In genomic region chr19:18415177-18415867, GRCh38 we compare ENCODE assay signal across 1 cellular context.
TF ChIP-seq lines count a peak whose summit lies in the region.

No MANE protein-coding gene starts in this region.

TF ChIP-seq in K562, 482 proteins besides CTCF, POLR2A, EP300 and RAD21 (continued from another document and continues in another):
- TF ChIP-seq MNT (conservative IDR thresholded peaks at IDR 0.05) (peak; percentile 64 to 67), PRPF4 (IDR thresholded peaks at IDR 0.05; ENCODE audit: insufficient read depth, low read depth, low read length, poor library complexity, severe bottlenecking) (no peak), POLR2AphosphoS5 (IDR thresholded peaks at IDR 0.05; ENCODE audit: control insufficient read depth, insufficient read depth, low read depth, low read length) (no peak), KLF6 (CRISPR knock-in tag; IDR thresholded peaks at IDR 0.05; ENCODE audit: borderline replicate concordance) (peak; percentile 75; the same call in 1 of the 2 replicates), GATA2 (CRISPR knock-in tag; IDR thresholded peaks at IDR 0.05) (no peak), ATF2 (CRISPR knock-in tag; IDR thresholded peaks at IDR 0.05) (no peak), STAT5B (CRISPR knock-in tag; IDR thresholded peaks at IDR 0.05) (no peak), RBM39 (optimal IDR thresholded peaks at IDR 0.05; ENCODE audit: low read depth, low read length) (peak; percentile 75), PKNOX1 (IDR thresholded peaks at IDR 0.05) (peak; percentile 69), ZBTB7A (IDR thresholded peaks at IDR 0.05; ENCODE audit: borderline replicate concordance, control insufficient read depth, low read depth, low read length) (peak; percentile 99), ZNF217 (CRISPR knock-in tag; IDR thresholded peaks at IDR 0.05) (no peak), ZNF764 (CRISPR knock-in tag; IDR thresholded peaks at IDR 0.05; ENCODE audit: low read depth) (no peak), ZBTB49 (CRISPR knock-in tag; IDR thresholded peaks at IDR 0.05; ENCODE audit: borderline replicate concordance) (no peak), NELFE (IDR thresholded peaks at IDR 0.05; ENCODE audit: insufficient read depth, insufficient read length) (no peak), ZNF24 (IDR thresholded peaks at IDR 0.05) (no peak), SMARCB1 (IDR thresholded peaks at IDR 0.05; ENCODE audit: insufficient read length, low read depth) (no peak), PHF8 (IDR thresholded peaks at IDR 0.05; ENCODE audit: borderline replicate concordance, low read length) (peak; percentile 40; the same call in 1 of the 2 replicates), ZNF561 (CRISPR knock-in tag; conservative IDR thresholded peaks at IDR 0.05) (no peak), NBN (IDR thresholded peaks at IDR 0.05; ENCODE audit: low read depth) (peak; percentile 51; the same call in 1 of the 2 replicates), XRCC5 (IDR thresholded peaks at IDR 0.05; ENCODE audit: low read depth, low read length) (peak; percentile 57; the same call in 1 of the 2 replicates), ZFX (CRISPR knock-in tag; IDR thresholded peaks at IDR 0.05) (peak; percentile 60; the same call in 1 of the 2 replicates), ZMIZ1 (IDR thresholded peaks at IDR 0.05; ENCODE audit: low read depth in 2 of 2, low read length in 2 of 2) (no peak), ETV6 (IDR thresholded peaks at IDR 0.05; ENCODE audit: borderline replicate concordance in 1 of 2, low read depth in 2 of 2, low read length in 1 of 2) (peak; percentile 90 to 96), ETV6 (CRISPR knock-in tag; IDR thresholded peaks at IDR 0.05; ENCODE audit: borderline replicate concordance) (no peak), TSHZ1 (CRISPR knock-in tag; IDR thresholded peaks at IDR 0.05) (peak; percentile 66), SOX6 (IDR thresholded peaks at IDR 0.05) (0 out of 2 replicates have a peak, but pooled peaks have one; percentile 43), BRD9 (IDR thresholded peaks at IDR 0.05; ENCODE audit: low read depth, partially characterized antibody) (peak; percentile 76), SLC30A9 (CRISPR knock-in tag; IDR thresholded peaks at IDR 0.05) (no peak)
- TF ChIP-seq, protein P1, sequence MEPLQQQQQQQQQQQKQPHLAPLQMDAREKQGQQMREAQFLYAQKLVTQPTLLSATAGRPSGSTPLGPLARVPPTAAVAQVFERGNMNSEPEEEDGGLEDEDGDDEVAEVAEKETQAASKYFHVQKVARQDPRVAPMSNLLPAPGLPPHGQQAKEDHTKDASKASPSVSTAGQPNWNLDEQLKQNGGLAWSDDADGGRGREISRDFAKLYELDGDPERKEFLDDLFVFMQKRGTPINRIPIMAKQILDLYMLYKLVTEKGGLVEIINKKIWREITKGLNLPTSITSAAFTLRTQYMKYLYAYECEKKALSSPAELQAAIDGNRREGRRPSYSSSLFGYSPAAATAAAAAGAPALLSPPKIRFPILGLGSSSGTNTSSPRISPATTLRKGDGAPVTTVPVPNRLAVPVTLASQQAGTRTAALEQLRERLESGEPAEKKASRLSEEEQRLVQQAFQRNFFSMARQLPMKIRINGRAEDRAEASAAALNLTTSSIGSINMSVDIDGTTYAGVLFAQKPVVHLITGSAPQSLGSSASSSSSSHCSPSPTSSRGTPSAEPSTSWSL (CRISPR knock-in tag; IDR thresholded peaks at IDR 0.05; ENCODE audit: borderline replicate concordance) = no peak
- TF ChIP-seq, protein P2, sequence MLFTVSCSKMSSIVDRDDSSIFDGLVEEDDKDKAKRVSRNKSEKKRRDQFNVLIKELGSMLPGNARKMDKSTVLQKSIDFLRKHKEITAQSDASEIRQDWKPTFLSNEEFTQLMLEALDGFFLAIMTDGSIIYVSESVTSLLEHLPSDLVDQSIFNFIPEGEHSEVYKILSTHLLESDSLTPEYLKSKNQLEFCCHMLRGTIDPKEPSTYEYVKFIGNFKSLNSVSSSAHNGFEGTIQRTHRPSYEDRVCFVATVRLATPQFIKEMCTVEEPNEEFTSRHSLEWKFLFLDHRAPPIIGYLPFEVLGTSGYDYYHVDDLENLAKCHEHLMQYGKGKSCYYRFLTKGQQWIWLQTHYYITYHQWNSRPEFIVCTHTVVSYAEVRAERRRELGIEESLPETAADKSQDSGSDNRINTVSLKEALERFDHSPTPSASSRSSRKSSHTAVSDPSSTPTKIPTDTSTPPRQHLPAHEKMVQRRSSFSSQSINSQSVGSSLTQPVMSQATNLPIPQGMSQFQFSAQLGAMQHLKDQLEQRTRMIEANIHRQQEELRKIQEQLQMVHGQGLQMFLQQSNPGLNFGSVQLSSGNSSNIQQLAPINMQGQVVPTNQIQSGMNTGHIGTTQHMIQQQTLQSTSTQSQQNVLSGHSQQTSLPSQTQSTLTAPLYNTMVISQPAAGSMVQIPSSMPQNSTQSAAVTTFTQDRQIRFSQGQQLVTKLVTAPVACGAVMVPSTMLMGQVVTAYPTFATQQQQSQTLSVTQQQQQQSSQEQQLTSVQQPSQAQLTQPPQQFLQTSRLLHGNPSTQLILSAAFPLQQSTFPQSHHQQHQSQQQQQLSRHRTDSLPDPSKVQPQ (CRISPR knock-in tag; IDR thresholded peaks at IDR 0.05; ENCODE audit: borderline replicate concordance) = no peak
- TF ChIP-seq, protein P3, sequence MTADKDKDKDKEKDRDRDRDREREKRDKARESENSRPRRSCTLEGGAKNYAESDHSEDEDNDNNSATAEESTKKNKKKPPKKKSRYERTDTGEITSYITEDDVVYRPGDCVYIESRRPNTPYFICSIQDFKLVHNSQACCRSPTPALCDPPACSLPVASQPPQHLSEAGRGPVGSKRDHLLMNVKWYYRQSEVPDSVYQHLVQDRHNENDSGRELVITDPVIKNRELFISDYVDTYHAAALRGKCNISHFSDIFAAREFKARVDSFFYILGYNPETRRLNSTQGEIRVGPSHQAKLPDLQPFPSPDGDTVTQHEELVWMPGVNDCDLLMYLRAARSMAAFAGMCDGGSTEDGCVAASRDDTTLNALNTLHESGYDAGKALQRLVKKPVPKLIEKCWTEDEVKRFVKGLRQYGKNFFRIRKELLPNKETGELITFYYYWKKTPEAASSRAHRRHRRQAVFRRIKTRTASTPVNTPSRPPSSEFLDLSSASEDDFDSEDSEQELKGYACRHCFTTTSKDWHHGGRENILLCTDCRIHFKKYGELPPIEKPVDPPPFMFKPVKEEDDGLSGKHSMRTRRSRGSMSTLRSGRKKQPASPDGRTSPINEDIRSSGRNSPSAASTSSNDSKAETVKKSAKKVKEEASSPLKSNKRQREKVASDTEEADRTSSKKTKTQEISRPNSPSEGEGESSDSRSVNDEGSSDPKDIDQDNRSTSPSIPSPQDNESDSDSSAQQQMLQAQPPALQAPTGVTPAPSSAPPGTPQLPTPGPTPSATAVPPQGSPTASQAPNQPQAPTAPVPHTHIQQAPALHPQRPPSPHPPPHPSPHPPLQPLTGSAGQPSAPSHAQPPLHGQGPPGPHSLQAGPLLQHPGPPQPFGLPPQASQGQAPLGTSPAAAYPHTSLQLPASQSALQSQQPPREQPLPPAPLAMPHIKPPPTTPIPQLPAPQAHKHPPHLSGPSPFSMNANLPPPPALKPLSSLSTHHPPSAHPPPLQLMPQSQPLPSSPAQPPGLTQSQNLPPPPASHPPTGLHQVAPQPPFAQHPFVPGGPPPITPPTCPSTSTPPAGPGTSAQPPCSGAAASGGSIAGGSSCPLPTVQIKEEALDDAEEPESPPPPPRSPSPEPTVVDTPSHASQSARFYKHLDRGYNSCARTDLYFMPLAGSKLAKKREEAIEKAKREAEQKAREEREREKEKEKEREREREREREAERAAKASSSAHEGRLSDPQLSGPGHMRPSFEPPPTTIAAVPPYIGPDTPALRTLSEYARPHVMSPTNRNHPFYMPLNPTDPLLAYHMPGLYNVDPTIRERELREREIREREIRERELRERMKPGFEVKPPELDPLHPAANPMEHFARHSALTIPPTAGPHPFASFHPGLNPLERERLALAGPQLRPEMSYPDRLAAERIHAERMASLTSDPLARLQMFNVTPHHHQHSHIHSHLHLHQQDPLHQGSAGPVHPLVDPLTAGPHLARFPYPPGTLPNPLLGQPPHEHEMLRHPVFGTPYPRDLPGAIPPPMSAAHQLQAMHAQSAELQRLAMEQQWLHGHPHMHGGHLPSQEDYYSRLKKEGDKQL (CRISPR knock-in tag; IDR thresholded peaks at IDR 0.05; ENCODE audit: borderline replicate concordance) = no peak
